In genomic region chr7:18179058-18179457, GRCh38 we compare ENCODE assay signal across 17 cellular contexts.
DNase-seq lines count a peak whose midpoint lies in the region; ATAC-seq and TF ChIP-seq lines count a peak whose summit lies in the region.
"Had no signal": no experiment of that assay in that cellular context is flagged by ENCODE, and none has a peak within 500 bp of the region (broad histone marks: within the 10 kb centered on the region; RNA-seq: fewer than 3 reads in every experiment).

No MANE protein-coding gene starts in this region.

- H3K4me3 Mint-ChIP-seq in glutamatergic neuron (ENCODE audit: unreplicated experiment) = no peak overlapping the region
- H3K4me3 Mint-ChIP-seq: activated CD4-positive, alpha-beta T cell treated with anti-CD3 and anti-CD28 coated beads, Interleukin-2, amount 10 ng/mL, durations not matched to agents 7 days and 5 days; endodermal cell had no signal

- H3K4me1 ChIP-seq in KMS-11 (ENCODE audit: low read depth, poor library complexity, severe bottlenecking) = peaks cover 44% of the 10 kb centered on the region
- H3K4me1 ChIP-seq: BE2C, parathyroid adenoma, vagina had no signal

- peak overlapping the region; percentile 64 for H3K27ac ChIP-seq in KMS-11
- H3K27ac ChIP-seq: parathyroid adenoma, vagina had no signal

- peak overlapping the region; percentile 65 for H3K4me2 ChIP-seq in KMS-11

- H3K4me1 Mint-ChIP-seq in glutamatergic neuron (ENCODE audit: low read depth, unreplicated experiment) = peaks cover 9% of the 10 kb centered on the region

- H3K27me3 Mint-ChIP-seq in glutamatergic neuron (ENCODE audit: unreplicated experiment) = no peaks in the 10 kb centered on the region

- in situ Hi-C loops in GM13976 (cut with MboI; ENCODE audit: low sequenced_read_pairs, unreplicated experiment) = loop anchor here (25.0 kb wide), 1 partner anchor 92 kb away; no protein-coding TSS in a partner anchor

- H3K36me3 ChIP-seq in KMS-11 (ENCODE audit: insufficient read depth) = no peaks in the 10 kb centered on the region
- H3K36me3 ChIP-seq: BE2C, vagina had no signal

- H3K4me3 ChIP-seq in KMS-11 (IDR thresholded peaks at IDR 0.05; ENCODE audit: insufficient read depth, low read depth, low read length) = no peak overlapping the region
- H3K4me3 ChIP-seq: vagina had no signal

- H4K20me1 ChIP-seq in KMS-11 (ENCODE audit: insufficient read depth) = no peaks in the 10 kb centered on the region

- no peaks in the 10 kb centered on the region for H3K36me3 Mint-ChIP-seq in glutamatergic neuron (ENCODE audit: unreplicated experiment)

- TF ChIP-seq CTCF in KMS-11 (conservative IDR thresholded peaks at IDR 0.05; ENCODE audit: low read depth, low read length) = no peak
- no peak for TF ChIP-seq CTCF in glutamatergic neuron (IDR thresholded peaks at IDR 0.05; ENCODE audit: partially characterized antibody, unreplicated experiment)
- no peak for TF ChIP-seq CTCF in GM13976 (IDR thresholded peaks at IDR 0.05; ENCODE audit: borderline replicate concordance, control extremely low read depth, extremely low read depth, insufficient read depth, missing control alignments)

- no peak overlapping the region for H3K9ac ChIP-seq in KMS-11
- H3K9ac ChIP-seq: parathyroid adenoma had no signal

- 0 out of 2 replicates have a peak overlapping the region, but pooled peaks have one; percentile 48 for H2AFZ ChIP-seq in KMS-11 (ENCODE audit: low read depth)
- H2AFZ ChIP-seq: parathyroid adenoma had no signal

- H3K79me2 ChIP-seq in KMS-11 (ENCODE audit: insufficient read depth, low read depth) = no peaks in the 10 kb centered on the region
- H3K79me2 ChIP-seq: parathyroid adenoma had no signal

- H3K27ac Mint-ChIP-seq in glutamatergic neuron (ENCODE audit: unreplicated experiment) = peak overlapping the region; percentile 62
- H3K27ac Mint-ChIP-seq: activated CD4-positive, alpha-beta T cell treated with anti-CD3 and anti-CD28 coated beads, Interleukin-2, amount 10 ng/mL, durations not matched to agents 7 days and 5 days; endodermal cell had no signal

- no peaks in the 10 kb centered on the region for H3K27me3 ChIP-seq in KMS-11 (ENCODE audit: insufficient read depth, low read depth)
- H3K27me3 ChIP-seq: BE2C, vagina had no signal

- H3K9me3 Mint-ChIP-seq in glutamatergic neuron (ENCODE audit: unreplicated experiment) = no peaks in the 10 kb centered on the region
- H3K9me3 Mint-ChIP-seq: activated CD4-positive, alpha-beta T cell treated with anti-CD3 and anti-CD28 coated beads, Interleukin-2, amount 10 ng/mL, durations not matched to agents 7 days and 5 days had no signal

- DNase-seq in T1000 (lab: John Stamatoyannopoulos, UW) (peak; percentile 9), glutamatergic neuron (no peak), GM13976 (ENCODE audit: low spot score) (no peak)
- DNase-seq: activated CD4-positive, alpha-beta T cell treated with anti-CD3 and anti-CD28 coated beads, Interleukin-2, amount 10 ng/mL, durations not matched to agents 7 days and 5 days; activated CD8-positive, alpha-beta memory T cell treated with anti-CD3 and anti-CD28 coated beads, Interleukin-2, amount 50 U/mL, for 48 hours; activated gamma-delta T cell treated with Interleukin-2 at 50 U/mL for 16 hours; BE2C; endodermal cell; kidney; NCI-H774; stimulated activated CD8-positive, alpha-beta memory T cell treated with anti-CD3 and anti-CD28 coated beads, Interleukin-4, amount 100 ng/mL, for 48 hours had no signal

- ATAC-seq in GM18517 (IDR thresholded peaks at IDR 0.05; ENCODE audit: unreplicated experiment) = peak; percentile 32
- no peak for ATAC-seq in HG03025 (IDR thresholded peaks at IDR 0.05; ENCODE audit: low FRiP score, unreplicated experiment)
- no peak for ATAC-seq in GM18868 (IDR thresholded peaks at IDR 0.05; ENCODE audit: unreplicated experiment)
